Comparison of ENCODE assay signal across 20 cellular contexts in genomic region chr11:109926941-109927340, GRCh38.
"Had no signal": no experiment of that assay in that cellular context is flagged by ENCODE, and none has a peak within 500 bp of the region (broad histone marks: within the 10 kb centered on the region; RNA-seq: fewer than 3 reads in every experiment).

No MANE protein-coding gene starts in this region.

- H3K27ac ChIP-seq: RWPE1 had no signal

- DNase-seq: IMR-90, KBM-7, MV-4-11, NCI-H1048, NCI-H1105, NCI-H1417, NCI-H1436 treated with DMSO at 0.1 percent for 48 hours, NCI-H1694, NCI-H187 treated with DMSO at 0.1 percent for 48 hours, NCI-H2029 treated with DMSO at 0.1 percent for 48 hours, NCI-H2171 treated with DMSO at 0.1 percent for 48 hours, NCI-H345, NCI-H446 treated with DMSO at 0.1 percent for 48 hours, NCI-H510A treated with DMSO at 0.1 percent for 48 hours, NCI-H526, PC-3, SHP77, SK-N-SH, SW 1271 had no signal

- H3K9ac ChIP-seq: SK-N-SH had no signal

- H3K4me2 ChIP-seq: SK-N-SH had no signal
